In the genomic region with DNA sequence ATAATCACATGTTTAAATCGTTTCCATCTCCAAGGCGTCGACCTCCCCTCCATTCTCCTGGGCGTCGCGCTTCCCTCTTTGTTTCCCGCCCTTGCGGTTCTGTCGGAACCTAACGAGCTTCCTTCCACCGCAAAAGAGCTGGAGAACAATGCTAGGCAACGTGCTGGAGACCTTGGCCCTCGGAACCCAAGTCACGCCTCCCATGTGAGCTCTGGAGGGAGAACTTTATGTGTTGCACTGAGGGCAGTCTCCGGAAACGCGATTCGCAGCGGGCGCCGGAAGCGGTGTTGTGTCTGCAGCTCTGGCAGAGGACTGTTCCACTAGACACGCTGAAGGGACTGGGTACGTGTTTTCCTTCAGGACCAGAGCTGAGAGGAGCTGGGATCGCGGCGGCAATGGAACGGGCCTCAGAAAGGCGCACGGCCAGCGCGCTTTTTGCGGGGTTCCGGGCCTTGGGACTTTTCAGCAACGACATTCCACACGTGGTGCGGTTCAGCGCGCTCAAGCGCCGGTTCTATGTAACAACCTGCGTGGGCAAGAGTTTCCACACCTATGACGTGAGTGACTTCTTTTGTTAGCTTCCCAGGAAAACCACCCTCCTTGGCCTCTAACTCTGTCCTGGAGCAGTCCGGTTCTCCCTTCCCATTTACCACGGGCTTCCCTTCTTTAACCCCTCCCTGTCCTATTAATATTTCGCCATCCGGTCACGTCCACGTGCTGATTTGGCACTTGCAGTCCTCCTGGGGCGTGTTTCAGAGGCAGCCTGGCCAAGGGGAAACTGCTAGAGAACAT, we compare ENCODE assay signal across 8 cellular contexts. TPM values are rescaled to one million over a fixed set of nuclear protein-coding genes. Genes with fewer than 3 reads are reported as not detected.
DNase-seq lines count a peak whose midpoint lies in the region; ATAC-seq, FAIRE-seq and TF ChIP-seq lines count a peak whose summit lies in the region.

Gene WDR36 (plus strand): TSS at position 287 of the 792 bp plus-strand sequence. CDS start 109 bp downstream, at position 396.

- peak in 42 of 56 donors; percentile 6 to 58 (median 36) for TF ChIP-seq CTCF in dorsolateral prefrontal cortex (IDR thresholded peaks at IDR 0.05 in 54 of 56, conservative IDR thresholded peaks at IDR 0.05 in 2 of 56; ENCODE audit: low read depth in 1 of 56, partially characterized antibody in 56 of 56)
- 0 out of 2 replicates have a peak, but pooled peaks have one; percentile 11 for TF ChIP-seq CTCF in HepG2 (CRISPR knock-in tag; IDR thresholded peaks at IDR 0.05)

- peak within 1 kb of the TSS; percentile 85 for H3K9ac ChIP-seq in HepG2 (ENCODE audit: insufficient read depth, low read depth, low read length)

- peaks cover 37% of the 10 kb centered on the region for H3K79me2 ChIP-seq in HepG2 (ENCODE audit: insufficient read depth, low read length)

- 0 out of 2 replicates have a peak, but pooled peaks have one; percentile 33 for TF ChIP-seq RAD21 in HepG2 (CRISPR knock-in tag; IDR thresholded peaks at IDR 0.05)

- peak within 1 kb of the TSS; percentile 91 for H3K4me2 ChIP-seq in HepG2 (ENCODE audit: low read depth, low read length)

- in situ Hi-C loops in HepG2 (cut with HindIII; ENCODE audit: extremely low pct_ligation_motif_present, low pct_unique_long_range_greater_than_20kb) = no loop called here

- H3K27ac Mint-ChIP-seq in CD4-positive, CD25-positive, alpha-beta regulatory T cell = peak within 1 kb of the TSS; percentile 82 to 97 (median 94)

- CTCF ChIA-PET in HepG2 (lab: Yijun Ruan, JAX; ENCODE audit: low intra/inter-chr PET ratio, low total read pairs) = no interaction called here

- no peaks in the 10 kb centered on the region for H3K27me3 ChIP-seq in CD4-positive, CD25-positive, alpha-beta regulatory T cell (ENCODE audit: control insufficient read depth, insufficient read depth, low read length)
- H3K27me3 ChIP-seq in dorsolateral prefrontal cortex = peaks cover 0 to 5% (median 0%) of the 10 kb centered on the region in 45 donors
- no peaks in the 10 kb centered on the region; a peak in 1 of 5 replicates for H3K27me3 ChIP-seq in HepG2 (ENCODE audit: control insufficient read depth in 1 of 2, insufficient read depth in 2 of 2, low read length in 2 of 2)

- H4K20me1 ChIP-seq in HepG2 (ENCODE audit: insufficient read depth, low read length) = no peaks in the 10 kb centered on the region; the same call in 1 of the 2 replicates

- no peaks in the 10 kb centered on the region for H3K9me3 Mint-ChIP-seq in CD4-positive, CD25-positive, alpha-beta regulatory T cell

- FAIRE-seq in HepG2 (lab: Jason Lieb, UNC) = peak; percentile 18

- BruUV-seq in HepG2 (replicated peaks; lab: Mats Ljungman, UMichigan) = TSS peak; percentile 55

- H3K4me1 ChIP-seq in CD4-positive, CD25-positive, alpha-beta regulatory T cell (ENCODE audit: control insufficient read depth, insufficient read depth, low read length, poor library complexity, severe bottlenecking) = peaks cover 20% of the 10 kb centered on the region
- peaks cover 30% of the 10 kb centered on the region for H3K4me1 ChIP-seq in HepG2 (ENCODE audit: insufficient read depth, low read length)

- intact Hi-C loops in dorsolateral prefrontal cortex (cut with DNase I) = loop anchor here in 1 of 2 donors (5.0 kb wide), 1 partner anchor 355 kb away; the partner anchor contains the start of gene SLC25A46
- intact Hi-C loops in HepG2 (cut with micrococcal nuclease; ENCODE audit: unreplicated experiment) = loop anchor here (2.0 to 10.0 kb wide), 3 partner anchors 337 to 1830 kb away; partner anchors contain the start of gene REEP5

- TF ChIP-seq EP300 in HepG2 (IDR thresholded peaks at IDR 0.05; ENCODE audit: low read depth in 2 of 2, low read length in 2 of 2) (peak; percentile 34 to 41; a peak in 3 of 4 replicates), HepG2 (CRISPR knock-in tag; IDR thresholded peaks at IDR 0.05; ENCODE audit: borderline replicate concordance) (peak; percentile 84)

- peak within 1 kb of the TSS; percentile 97 to 99 (median 98) for H3K4me3 Mint-ChIP-seq in CD4-positive, CD25-positive, alpha-beta regulatory T cell

- WGBS in HepG2 (ENCODE audit: low lambda C conversion rate) = 5% methylated on average over 33 of the region's 50 CpGs

- DNase-seq in CD4-positive, CD25-positive, alpha-beta regulatory T cell = peak; percentile 77 to 94 (median 89)
- peak; percentile 93 for DNase-seq in NCI-H82 (lab: John Stamatoyannopoulos, UW)
- DNase-seq in activated CD4-positive, alpha-beta T cell treated with anti-CD3 and anti-CD28 coated beads, Interleukin-2, amount 50 U/mL, for 48 hours = peak; percentile 89 to 92
- peak; percentile 83 to 96 (median 90) for DNase-seq in dorsolateral prefrontal cortex
- DNase-seq in HepG2 (ENCODE audit: low spot score) = peak; percentile 86
- peak; percentile 88 to 90 for DNase-seq in stimulated activated CD4-positive, alpha-beta T cell treated with anti-CD3 and anti-CD28 coated beads, Interleukin-2, amount 100 ng/mL, for 48 hours

- H3K27ac ChIP-seq in CD4-positive, CD25-positive, alpha-beta regulatory T cell (ENCODE audit: insufficient read depth, low read length, poor library complexity, severe bottlenecking) = peak within 1 kb of the TSS; percentile 88
- H3K27ac ChIP-seq in dorsolateral prefrontal cortex (peak within 1 kb of the TSS in 45 of 59 donors; percentile 1 to 89 (median 63)), HepG2 (ENCODE audit: extremely low read length, insufficient read depth, low read length) (peak within 1 kb of the TSS; percentile 75)

- ATAC-seq in CD4-positive, CD25-positive, alpha-beta regulatory T cell (ENCODE audit: low read depth in 2 of 2) = peak; percentile 97
- ATAC-seq in GM19452 (IDR thresholded peaks at IDR 0.05; ENCODE audit: unreplicated experiment) (peak; percentile 96), HG03575 (IDR thresholded peaks at IDR 0.05; ENCODE audit: extremely low read depth, insufficient number of reproducible peaks, low FRiP score, unreplicated experiment) (peak; percentile 78), HepG2 (peak; percentile 99)

- POLR2A ChIA-PET in HepG2 (lab: Yijun Ruan, JAX) = interaction anchor here (1.0 to 1.4 kb wide), 3 partner anchors 353 to 1069 kb away, joined by 3 to 8 read pairs (median 4); partner anchors contain the start of genes NREP and SLC25A46

- peak; percentile 91 to 92 for TF ChIP-seq POLR2A in HepG2 (IDR thresholded peaks at IDR 0.05; ENCODE audit: insufficient read depth in 1 of 2, low read depth in 2 of 2, low read length in 2 of 2)

- H2AFZ ChIP-seq in HepG2 (ENCODE audit: low read length) = peak within 1 kb of the TSS; percentile 97

- H3K4me1 Mint-ChIP-seq in CD4-positive, CD25-positive, alpha-beta regulatory T cell = peaks cover 17 to 50% (median 37%) of the 10 kb centered on the region in 4 donors

- peaks cover 13% of the 10 kb centered on the region for H3K36me3 Mint-ChIP-seq in CD4-positive, CD25-positive, alpha-beta regulatory T cell

- peaks cover 5% of the 10 kb centered on the region for H3K27me3 Mint-ChIP-seq in CD4-positive, CD25-positive, alpha-beta regulatory T cell

- H3K36me3 ChIP-seq in CD4-positive, CD25-positive, alpha-beta regulatory T cell (ENCODE audit: control insufficient read depth, insufficient read depth, low read length) = peaks cover 18% of the 10 kb centered on the region
- H3K36me3 ChIP-seq in HepG2 (replicated peaks in 1 of 2; ENCODE audit: control insufficient read depth in 1 of 2, insufficient read depth in 2 of 2, low read length in 2 of 2) = peaks cover 1 to 19% of the 10 kb centered on the region in 2 experiments; a peak in 1 of 5 replicates

- H3K9me3 ChIP-seq in CD4-positive, CD25-positive, alpha-beta regulatory T cell (ENCODE audit: control insufficient read depth in 2 of 2, low read length in 2 of 2) = no peaks in the 10 kb centered on the region
- no peaks in the 10 kb centered on the region for H3K9me3 ChIP-seq in HepG2 (ENCODE audit: low read length)

- H3K4me3 ChIP-seq in CD4-positive, CD25-positive, alpha-beta regulatory T cell (ENCODE audit: low read depth, low read length) = peak within 1 kb of the TSS; percentile 99
- H3K4me3 ChIP-seq in dorsolateral prefrontal cortex (peak within 1 kb of the TSS; percentile 59 to 100 (median 89)), HepG2 (replicated peaks in 1 of 3; ENCODE audit: insufficient read depth in 1 of 3, low read depth in 2 of 3, low read length in 3 of 3) (peak within 1 kb of the TSS; percentile 88 to 94 (median 90))

TF ChIP-seq in HepG2, 621 proteins besides CTCF, POLR2A, EP300 and RAD21 (continues in another document):
- peak; percentile 98 for TF ChIP-seq TMF1 (CRISPR knock-in tag; IDR thresholded peaks at IDR 0.05; ENCODE audit: low read depth)
- no peak for TF ChIP-seq ZNF260 (CRISPR knock-in tag; IDR thresholded peaks at IDR 0.05; ENCODE audit: borderline replicate concordance, low read depth)
- TF ChIP-seq ZNF451 (CRISPR knock-in tag; IDR thresholded peaks at IDR 0.05) = peak; percentile 94

RNA-seq across cellular contexts. Expression of gene WDR36, which starts in this region (rescaled TPM):
- 24.4 TPM for total RNA-seq in CD4-positive, CD25-positive, alpha-beta regulatory T cell
- 10 to 100 TPM; 15.5 to 25.5 (median 18.7) TPM for polyA plus RNA-seq in CD4-positive, CD25-positive, alpha-beta regulatory T cell
- 10 to 100 TPM; 11.7 to 32.8 (median 20.7) TPM for total RNA-seq in dorsolateral prefrontal cortex
- total RNA-seq in HepG2 (2016; rRNA removed; fragmentation: Illumina TruSeq; extraction: Trizol) = 40.6 and 62.6 TPM in 2 replicates
- 1.2 and 1.4 TPM in 2 replicates for total RNA-seq in HepG2 (2016; cell fraction: cytosol; rRNA removed; fragmentation: Illumina TruSeq; extraction: Trizol; ENCODE audit: low read depth)
- 39.1 and 61.6 TPM in 2 replicates for total RNA-seq in HepG2 (2016; cell fraction: insoluble cytoplasmic fraction; rRNA removed; fragmentation: Illumina TruSeq; extraction: Trizol)
- total RNA-seq in HepG2 (2016; cell fraction: membrane; rRNA removed; fragmentation: Illumina TruSeq; extraction: Trizol) = 6.0 and 7.2 TPM in 2 replicates
- 42.7 and 47.5 TPM in 2 replicates for total RNA-seq in HepG2 (2016; cell fraction: nucleus; rRNA removed; fragmentation: Illumina TruSeq; extraction: Trizol)
- 15.1 and 18.2 TPM in 2 replicates for polyA plus RNA-seq in HepG2 (2011; rRNA removed)
- 6.2 and 9.0 TPM in 2 replicates for polyA plus RNA-seq in HepG2 (2011; cell fraction: cytosol; rRNA removed)
- polyA plus RNA-seq in HepG2 (2011; cell fraction: nucleus; rRNA removed) = 18.4 and 19.2 TPM in 2 replicates
- 12.2 and 14.2 TPM in 2 replicates for polyA plus RNA-seq in HepG2 (2012)
- 0.53 and 0.55 TPM in 2 replicates for polyA plus RNA-seq in HepG2 (2016; cell fraction: cytosol; fragmentation: Illumina TruSeq; extraction: Trizol; ENCODE audit: low read depth)
- polyA plus RNA-seq in HepG2 (2016; cell fraction: insoluble cytoplasmic fraction; fragmentation: Illumina TruSeq; extraction: Trizol; ENCODE audit: low read depth) = 23.3 and 25.1 TPM in 2 replicates
- 1.7 and 2.3 TPM in 2 replicates for polyA plus RNA-seq in HepG2 (2016; cell fraction: membrane; fragmentation: Illumina TruSeq; extraction: Trizol; ENCODE audit: low read depth)
- 26.9 and 31.0 TPM in 2 replicates for polyA plus RNA-seq in HepG2 (2016; cell fraction: nucleus; fragmentation: Illumina TruSeq; extraction: Trizol; ENCODE audit: insufficient read depth, low read depth)
- 50.7 and 82.0 TPM in 2 replicates for polyA minus RNA-seq in HepG2 (2011; rRNA and poly(A)+ RNA removed; ENCODE audit: low replicate concordance)
- 24.4 and 24.8 TPM in 2 replicates for polyA minus RNA-seq in HepG2 (2011; cell fraction: cytosol; rRNA and poly(A)+ RNA removed)
- 108 and 117 TPM in 2 replicates for polyA minus RNA-seq in HepG2 (2011; cell fraction: nucleus; rRNA and poly(A)+ RNA removed)

Comparison
In these comparisons a context has a peak if more than half of its experiments do, and no peak if none do; other contexts are left out.
1. Peak in every context shown above with its lines: DNase-seq, ATAC-seq, H3K4me3 ChIP-seq and H3K27ac ChIP-seq.